Comparison of ENCODE assay signal across 12 cellular contexts in the genomic region with DNA sequence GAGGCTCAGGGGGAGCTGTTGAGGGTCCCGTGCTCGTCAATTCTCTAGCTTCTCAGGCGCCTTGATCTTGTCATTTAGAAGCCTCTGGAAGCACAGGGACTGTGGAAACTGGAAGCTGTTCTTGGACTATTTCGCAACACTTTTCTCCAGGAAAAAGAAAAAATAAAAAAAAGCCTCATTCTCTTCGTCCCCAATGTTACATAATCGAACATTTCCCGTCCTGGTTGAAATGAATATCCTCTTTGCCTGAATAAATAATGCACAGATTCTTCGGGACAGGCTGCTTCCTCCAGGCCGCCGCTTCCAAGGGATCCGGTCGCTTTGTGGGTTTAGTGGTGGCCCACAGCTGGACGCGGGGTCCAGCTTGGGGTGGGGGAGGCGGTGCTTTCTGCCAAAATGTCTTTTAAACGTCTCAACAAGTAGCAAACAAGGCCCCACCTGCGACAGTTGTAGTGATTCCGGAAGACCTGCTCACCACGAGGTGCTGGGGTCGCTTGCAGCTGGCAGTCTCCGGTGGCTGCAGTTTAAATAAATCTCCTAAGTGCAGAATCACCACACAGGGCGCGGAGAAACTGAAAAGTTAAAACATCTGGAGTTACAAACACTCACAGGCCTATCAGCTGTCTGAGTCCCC.
A peak's percentile ranks its signal among the peaks of the same experiment; 100 is the strongest.
DNase-seq lines count a peak whose midpoint lies in the region; ATAC-seq, FAIRE-seq and TF ChIP-seq lines count a peak whose summit lies in the region.
"Had no signal": no experiment of that assay in that cellular context is flagged by ENCODE, and none has a peak within 500 bp of the region (broad histone marks: within the 10 kb centered on the region; RNA-seq: fewer than 3 reads in every experiment).

No MANE protein-coding gene starts in this region.

- in situ Hi-C loops in GM23248 (cut with MboI) (no loop called here), HepG2 (cut with HindIII; ENCODE audit: extremely low pct_ligation_motif_present, low pct_unique_long_range_greater_than_20kb) (no loop called here)

- H3K4me1 Mint-ChIP-seq in activated naive CD8-positive, alpha-beta T cell treated with anti-CD3 and anti-CD28 coated beads, Interleukin-2, amount 10 ng/mL, durations not matched to agents 7 days and 5 days, result no peaks in the 10 kb centered on the region

- 10 to 15% methylated on average over 21 to 23 of the region's 23 CpGs for WGBS in GM23248 (ENCODE audit: low coverage in 1 of 2, low lambda C conversion rate in 2 of 2, missing lambda C conversion rate in 2 of 2), 2 experiments
- 20% methylated on average over 23 of the region's 23 CpGs for WGBS in HepG2 (ENCODE audit: low lambda C conversion rate)
- WGBS in suprapubic skin, result 52% methylated on average over 23 of the region's 23 CpGs

- POLR2A ChIA-PET in activated naive CD8-positive, alpha-beta T cell treated with anti-CD3 and anti-CD28 coated beads, Interleukin-2, amount 10 ng/mL, durations not matched to agents 7 days and 5 days (lab: Charles Lee), result no interaction called here
- POLR2A ChIA-PET in HepG2 (lab: Yijun Ruan, JAX), result interaction anchor here (1.0 to 2.3 kb wide), 2 partner anchors 9 to 13 kb away, joined by 3 to 8 read pairs; no protein-coding TSS in a partner anchor

- CTCF ChIA-PET in HepG2 (lab: Yijun Ruan, JAX; ENCODE audit: low intra/inter-chr PET ratio, low total read pairs), result no interaction called here

- H3K9me3 ChIP-seq in GM23248 (ENCODE audit: low read depth) (no peaks in the 10 kb centered on the region), HepG2 (ENCODE audit: low read length) (no peaks in the 10 kb centered on the region), suprapubic skin (no peaks in the 10 kb centered on the region)
- H3K9me3 ChIP-seq: SK-N-SH had no signal

- intact Hi-C loops in HepG2 (cut with micrococcal nuclease; ENCODE audit: unreplicated experiment), result loop anchor here (5.0 kb wide), 1 partner anchor 189 kb away; a partner anchor contains a TSS

- H2AFZ ChIP-seq in GM23248, result peak overlapping the region; percentile 76
- no peak overlapping the region for H2AFZ ChIP-seq in HepG2 (ENCODE audit: low read length)

- H3K9me3 Mint-ChIP-seq in activated naive CD8-positive, alpha-beta T cell treated with anti-CD3 and anti-CD28 coated beads, Interleukin-2, amount 10 ng/mL, durations not matched to agents 7 days and 5 days, result no peaks in the 10 kb centered on the region
- H3K9me3 Mint-ChIP-seq: stimulated activated effector memory CD8-positive, alpha-beta T cell treated with anti-CD3 and anti-CD28 coated beads, Interleukin-12 subunit alpha, Interleukin-12 subunit beta, amount 100 ng/mL, for 72 hours had no signal

- DNase-seq in GM23248, result peak; percentile 69
- DNase-seq in activated naive CD8-positive, alpha-beta T cell treated with anti-CD3 and anti-CD28 coated beads, Interleukin-2, amount 10 ng/mL, durations not matched to agents 7 days and 5 days, result no peak
- DNase-seq in HepG2 (ENCODE audit: low spot score), result peak; percentile 28
- no peak for DNase-seq in suprapubic skin (ENCODE audit: low spot score in 2 of 2)
- DNase-seq in Ammon's horn (ENCODE audit: low spot score), result no peak
- DNase-seq: posterior cingulate gyrus, SK-N-SH had no signal

- H3K79me2 ChIP-seq in GM23248 (ENCODE audit: insufficient read depth) (no peaks in the 10 kb centered on the region), HepG2 (ENCODE audit: insufficient read depth, low read length) (no peaks in the 10 kb centered on the region)

- peaks cover 8% of the 10 kb centered on the region for H3K27me3 Mint-ChIP-seq in activated naive CD8-positive, alpha-beta T cell treated with anti-CD3 and anti-CD28 coated beads, Interleukin-2, amount 10 ng/mL, durations not matched to agents 7 days and 5 days

- H3K9me2 ChIP-seq in GM23248 (ENCODE audit: insufficient read depth), result no peaks in the 10 kb centered on the region
- H3K9me2 ChIP-seq: SK-N-SH had no signal

- H3K9ac ChIP-seq in GM23248 (peak overlapping the region; percentile 6; the same call in 1 of the 2 replicates), HepG2 (ENCODE audit: insufficient read depth, low read depth, low read length) (peak overlapping the region; percentile 40; the same call in 1 of the 2 replicates)
- H3K9ac ChIP-seq: SK-N-SH had no signal

- TF ChIP-seq EP300 in HepG2 (IDR thresholded peaks at IDR 0.05; ENCODE audit: low read depth in 2 of 2, low read length in 2 of 2) (no peak), HepG2 (CRISPR knock-in tag; IDR thresholded peaks at IDR 0.05; ENCODE audit: borderline replicate concordance) (no peak), suprapubic skin (IDR thresholded peaks at IDR 0.05) (no peak)

- H3K4me3 ChIP-seq in GM23248 (peak overlapping the region; percentile 53), HepG2 (replicated peaks in 1 of 3; ENCODE audit: insufficient read depth in 1 of 3, low read depth in 2 of 3, low read length in 3 of 3) (peak overlapping the region; percentile 35 to 56 (median 42); a peak in 5 of 6 replicates), suprapubic skin (peak overlapping the region; percentile 30)

- H3K36me3 Mint-ChIP-seq in activated naive CD8-positive, alpha-beta T cell treated with anti-CD3 and anti-CD28 coated beads, Interleukin-2, amount 10 ng/mL, durations not matched to agents 7 days and 5 days, result no peaks in the 10 kb centered on the region
- H3K36me3 Mint-ChIP-seq: stimulated activated effector memory CD8-positive, alpha-beta T cell treated with anti-CD3 and anti-CD28 coated beads, Interleukin-12 subunit alpha, Interleukin-12 subunit beta, amount 100 ng/mL, for 72 hours had no signal

- H3K27ac ChIP-seq in GM23248 (no peak overlapping the region), HepG2 (ENCODE audit: extremely low read length, insufficient read depth, low read length) (no peak overlapping the region), suprapubic skin (peak overlapping the region; percentile 16)

- no peaks in the 10 kb centered on the region for H3F3A ChIP-seq in GM23248 (ENCODE audit: insufficient read depth)

- FAIRE-seq in HepG2 (lab: Jason Lieb, UNC), result no peak
- FAIRE-seq: frontal cortex had no signal

- H3K4me2 ChIP-seq in GM23248 (ENCODE audit: unreplicated experiment) (peak overlapping the region; percentile 60), HepG2 (ENCODE audit: low read depth, low read length) (peak overlapping the region; percentile 72)
- H3K4me2 ChIP-seq: SK-N-SH had no signal

- H3K4me3 Mint-ChIP-seq in activated naive CD8-positive, alpha-beta T cell treated with anti-CD3 and anti-CD28 coated beads, Interleukin-2, amount 10 ng/mL, durations not matched to agents 7 days and 5 days, result peak overlapping the region; percentile 41
- H3K4me3 Mint-ChIP-seq: stimulated activated effector memory CD8-positive, alpha-beta T cell treated with anti-CD3 and anti-CD28 coated beads, Interleukin-12 subunit alpha, Interleukin-12 subunit beta, amount 100 ng/mL, for 72 hours had no signal

- TF ChIP-seq CTCF in HepG2 (CRISPR knock-in tag; IDR thresholded peaks at IDR 0.05) (no peak), suprapubic skin (IDR thresholded peaks at IDR 0.05) (no peak)

- no TSS peak for BruUV-seq in HepG2 (replicated peaks; lab: Mats Ljungman, UMichigan)

- H3K36me3 ChIP-seq in GM23248 (ENCODE audit: low read depth) (no peaks in the 10 kb centered on the region), HepG2 (replicated peaks in 1 of 2; ENCODE audit: control insufficient read depth in 1 of 2, insufficient read depth in 2 of 2, low read length in 2 of 2) (no peaks in the 10 kb centered on the region), suprapubic skin (no peaks in the 10 kb centered on the region)

- no peaks in the 10 kb centered on the region for H3K27me3 ChIP-seq in GM23248 (replicated peaks; ENCODE audit: insufficient read depth)
- H3K27me3 ChIP-seq in HepG2 (ENCODE audit: control insufficient read depth in 1 of 2, insufficient read depth in 2 of 2, low read length in 2 of 2), result no peaks in the 10 kb centered on the region; a peak in 1 of 5 replicates
- H3K27me3 ChIP-seq in suprapubic skin, result no peaks in the 10 kb centered on the region

- H3K27ac Mint-ChIP-seq in activated naive CD8-positive, alpha-beta T cell treated with anti-CD3 and anti-CD28 coated beads, Interleukin-2, amount 10 ng/mL, durations not matched to agents 7 days and 5 days, result no peak overlapping the region
- H3K27ac Mint-ChIP-seq: stimulated activated effector memory CD8-positive, alpha-beta T cell treated with anti-CD3 and anti-CD28 coated beads, Interleukin-12 subunit alpha, Interleukin-12 subunit beta, amount 100 ng/mL, for 72 hours had no signal

- TF ChIP-seq POLR2A in HepG2 (IDR thresholded peaks at IDR 0.05; ENCODE audit: insufficient read depth in 1 of 2, low read depth in 2 of 2, low read length in 2 of 2), result no peak
- no peak for TF ChIP-seq POLR2A in suprapubic skin (IDR thresholded peaks at IDR 0.05)

- H3K4me1 ChIP-seq in GM23248 (ENCODE audit: insufficient read depth), result peaks cover 8% of the 10 kb centered on the region
- H3K4me1 ChIP-seq in HepG2 (ENCODE audit: insufficient read depth, low read length), result peaks cover 47% of the 10 kb centered on the region
- peaks cover 3% of the 10 kb centered on the region for H3K4me1 ChIP-seq in suprapubic skin

- H4K20me1 ChIP-seq in GM23248 (ENCODE audit: insufficient read depth) (no peaks in the 10 kb centered on the region), HepG2 (ENCODE audit: insufficient read depth, low read length) (no peaks in the 10 kb centered on the region)

- TF ChIP-seq RAD21 in HepG2 (CRISPR knock-in tag; IDR thresholded peaks at IDR 0.05), result no peak

- no peak for ATAC-seq in activated naive CD8-positive, alpha-beta T cell treated with anti-CD3 and anti-CD28 coated beads, Interleukin-2, amount 10 ng/mL, durations not matched to agents 7 days and 5 days (ENCODE audit: low read depth)
- ATAC-seq in HepG2, result peak; percentile 70
- ATAC-seq in HG03469 (IDR thresholded peaks at IDR 0.05; ENCODE audit: unreplicated experiment), result no peak
- ATAC-seq in GM18502 (IDR thresholded peaks at IDR 0.05; ENCODE audit: poor library complexity, unreplicated experiment), result no peak
- no peak for ATAC-seq in GM19455 (IDR thresholded peaks at IDR 0.05; ENCODE audit: unreplicated experiment)
- ATAC-seq: stimulated activated effector memory CD8-positive, alpha-beta T cell treated with anti-CD3 and anti-CD28 coated beads, Interleukin-12 subunit alpha, Interleukin-12 subunit beta, amount 100 ng/mL, for 72 hours had no signal

TF ChIP-seq in HepG2, 621 proteins besides CTCF, POLR2A, EP300 and RAD21 (continues in another document):
- peak; percentile 49; the same call in 1 of the 2 replicates for TF ChIP-seq MYC (CRISPR knock-in tag; IDR thresholded peaks at IDR 0.05; ENCODE audit: borderline replicate concordance)
- TF ChIP-seq, protein P1, sequence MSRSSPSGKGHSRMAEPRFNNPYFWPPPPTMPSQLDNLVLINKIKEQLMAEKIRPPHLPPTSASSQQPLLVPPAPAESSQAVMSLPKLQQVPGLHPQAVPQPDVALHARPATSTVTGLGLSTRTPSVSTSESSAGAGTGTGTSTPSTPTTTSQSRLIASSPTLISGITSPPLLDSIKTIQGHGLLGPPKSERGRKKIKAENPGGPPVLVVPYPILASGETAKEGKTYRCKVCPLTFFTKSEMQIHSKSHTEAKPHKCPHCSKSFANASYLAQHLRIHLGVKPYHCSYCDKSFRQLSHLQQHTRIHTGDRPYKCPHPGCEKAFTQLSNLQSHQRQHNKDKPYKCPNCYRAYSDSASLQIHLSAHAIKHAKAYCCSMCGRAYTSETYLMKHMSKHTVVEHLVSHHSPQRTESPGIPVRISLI (CRISPR knock-in tag; IDR thresholded peaks at IDR 0.05; ENCODE audit: borderline replicate concordance), result peak; percentile 47; the same call in 1 of the 2 replicates

Comparison
In these comparisons a context has a peak if more than half of its experiments do, and no peak if none do; other contexts are left out.
1. DNase-seq: peak in GM23248 (single experiment) and HepG2 (single experiment); none in activated naive CD8-positive, alpha-beta T cell treated with anti-CD3 and anti-CD28 coated beads, Interleukin-2, amount 10 ng/mL, durations not matched to agents 7 days and 5 days (single experiment), suprapubic skin (0 of 2) and Ammon's horn (single experiment).
2. Peak in every context shown above with its lines, with median percentiles within 50 percentile points of each other: H3K4me3 ChIP-seq.